ENCODE assay signal across 1 cellular context in the genomic region with DNA sequence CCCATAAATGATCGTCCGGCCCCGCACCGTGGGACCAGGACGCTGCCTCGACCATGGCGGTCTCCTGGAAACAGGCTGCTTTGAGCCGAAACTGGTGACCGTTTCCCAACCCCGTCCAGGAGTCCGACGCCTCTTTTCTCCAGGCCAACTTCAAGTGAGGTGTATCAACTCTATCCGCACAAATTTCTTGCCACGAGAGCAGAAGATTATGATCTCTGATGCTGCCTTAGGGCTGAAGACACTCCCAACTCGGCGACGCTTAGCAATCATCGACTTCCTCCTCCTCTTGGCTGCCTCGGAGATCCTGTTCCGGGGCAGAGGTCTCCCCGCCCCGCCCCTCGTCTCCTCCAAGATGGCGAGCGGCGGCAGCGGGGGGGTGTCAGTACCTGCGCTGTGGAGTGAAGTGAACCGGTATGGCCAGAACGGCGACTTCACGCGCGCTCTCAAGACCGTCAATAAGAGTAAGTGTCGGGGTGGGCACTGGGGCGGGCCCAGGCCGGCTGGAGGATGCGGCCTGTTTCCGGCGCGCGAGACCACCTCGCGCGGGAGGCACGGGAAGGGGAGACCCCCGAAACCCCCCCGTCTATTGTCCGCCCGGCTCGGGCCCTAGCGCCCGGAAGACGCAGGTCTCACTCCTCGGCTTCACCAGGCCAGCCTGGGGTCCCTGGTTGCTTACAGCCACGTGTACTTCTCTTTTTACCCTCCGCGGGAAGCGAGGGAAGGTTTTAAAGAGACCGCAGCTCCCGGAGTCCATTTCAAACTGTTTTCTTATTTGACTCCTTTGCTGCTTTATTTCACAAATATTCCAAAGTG.
TF ChIP-seq lines count a peak whose summit lies in the region.

A gene with protein sequence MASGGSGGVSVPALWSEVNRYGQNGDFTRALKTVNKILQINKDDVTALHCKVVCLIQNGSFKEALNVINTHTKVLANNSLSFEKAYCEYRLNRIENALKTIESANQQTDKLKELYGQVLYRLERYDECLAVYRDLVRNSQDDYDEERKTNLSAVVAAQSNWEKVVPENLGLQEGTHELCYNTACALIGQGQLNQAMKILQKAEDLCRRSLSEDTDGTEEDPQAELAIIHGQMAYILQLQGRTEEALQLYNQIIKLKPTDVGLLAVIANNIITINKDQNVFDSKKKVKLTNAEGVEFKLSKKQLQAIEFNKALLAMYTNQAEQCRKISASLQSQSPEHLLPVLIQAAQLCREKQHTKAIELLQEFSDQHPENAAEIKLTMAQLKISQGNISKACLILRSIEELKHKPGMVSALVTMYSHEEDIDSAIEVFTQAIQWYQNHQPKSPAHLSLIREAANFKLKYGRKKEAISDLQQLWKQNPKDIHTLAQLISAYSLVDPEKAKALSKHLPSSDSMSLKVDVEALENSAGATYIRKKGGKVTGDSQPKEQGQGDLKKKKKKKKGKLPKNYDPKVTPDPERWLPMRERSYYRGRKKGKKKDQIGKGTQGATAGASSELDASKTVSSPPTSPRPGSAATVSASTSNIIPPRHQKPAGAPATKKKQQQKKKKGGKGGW (plus strand): TSS at position 334 of the 813 bp plus-strand sequence. CDS start 19 bp downstream, at position 353.

TF ChIP-seq in HepG2, 621 proteins besides CTCF, POLR2A, EP300 and RAD21 (continued from another document):
- TF ChIP-seq, protein P1, sequence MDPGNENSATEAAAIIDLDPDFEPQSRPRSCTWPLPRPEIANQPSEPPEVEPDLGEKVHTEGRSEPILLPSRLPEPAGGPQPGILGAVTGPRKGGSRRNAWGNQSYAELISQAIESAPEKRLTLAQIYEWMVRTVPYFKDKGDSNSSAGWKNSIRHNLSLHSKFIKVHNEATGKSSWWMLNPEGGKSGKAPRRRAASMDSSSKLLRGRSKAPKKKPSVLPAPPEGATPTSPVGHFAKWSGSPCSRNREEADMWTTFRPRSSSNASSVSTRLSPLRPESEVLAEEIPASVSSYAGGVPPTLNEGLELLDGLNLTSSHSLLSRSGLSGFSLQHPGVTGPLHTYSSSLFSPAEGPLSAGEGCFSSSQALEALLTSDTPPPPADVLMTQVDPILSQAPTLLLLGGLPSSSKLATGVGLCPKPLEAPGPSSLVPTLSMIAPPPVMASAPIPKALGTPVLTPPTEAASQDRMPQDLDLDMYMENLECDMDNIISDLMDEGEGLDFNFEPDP (CRISPR knock-in tag; conservative IDR thresholded peaks at IDR 0.05), result no peak
- no peak for TF ChIP-seq TRAFD1 (CRISPR knock-in tag; IDR thresholded peaks at IDR 0.05; ENCODE audit: borderline replicate concordance)
- TF ChIP-seq STAT5B (CRISPR knock-in tag; IDR thresholded peaks at IDR 0.05), result no peak
- TF ChIP-seq, protein P2, sequence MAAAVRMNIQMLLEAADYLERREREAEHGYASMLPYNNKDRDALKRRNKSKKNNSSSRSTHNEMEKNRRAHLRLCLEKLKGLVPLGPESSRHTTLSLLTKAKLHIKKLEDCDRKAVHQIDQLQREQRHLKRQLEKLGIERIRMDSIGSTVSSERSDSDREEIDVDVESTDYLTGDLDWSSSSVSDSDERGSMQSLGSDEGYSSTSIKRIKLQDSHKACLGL (CRISPR knock-in tag; IDR thresholded peaks at IDR 0.05), result peak; percentile 73
- no peak for TF ChIP-seq SNAPC2 (CRISPR knock-in tag; IDR thresholded peaks at IDR 0.05)
- TF ChIP-seq NR0B2 (CRISPR knock-in tag; IDR thresholded peaks at IDR 0.05), result no peak; the same call in 1 of the 2 replicates
- TF ChIP-seq NCOA5 (CRISPR knock-in tag; IDR thresholded peaks at IDR 0.05), result no peak
- TF ChIP-seq POLR2G (IDR thresholded peaks at IDR 0.05; ENCODE audit: low read depth, low read length), result peak; percentile 94
- TF ChIP-seq, protein P3, sequence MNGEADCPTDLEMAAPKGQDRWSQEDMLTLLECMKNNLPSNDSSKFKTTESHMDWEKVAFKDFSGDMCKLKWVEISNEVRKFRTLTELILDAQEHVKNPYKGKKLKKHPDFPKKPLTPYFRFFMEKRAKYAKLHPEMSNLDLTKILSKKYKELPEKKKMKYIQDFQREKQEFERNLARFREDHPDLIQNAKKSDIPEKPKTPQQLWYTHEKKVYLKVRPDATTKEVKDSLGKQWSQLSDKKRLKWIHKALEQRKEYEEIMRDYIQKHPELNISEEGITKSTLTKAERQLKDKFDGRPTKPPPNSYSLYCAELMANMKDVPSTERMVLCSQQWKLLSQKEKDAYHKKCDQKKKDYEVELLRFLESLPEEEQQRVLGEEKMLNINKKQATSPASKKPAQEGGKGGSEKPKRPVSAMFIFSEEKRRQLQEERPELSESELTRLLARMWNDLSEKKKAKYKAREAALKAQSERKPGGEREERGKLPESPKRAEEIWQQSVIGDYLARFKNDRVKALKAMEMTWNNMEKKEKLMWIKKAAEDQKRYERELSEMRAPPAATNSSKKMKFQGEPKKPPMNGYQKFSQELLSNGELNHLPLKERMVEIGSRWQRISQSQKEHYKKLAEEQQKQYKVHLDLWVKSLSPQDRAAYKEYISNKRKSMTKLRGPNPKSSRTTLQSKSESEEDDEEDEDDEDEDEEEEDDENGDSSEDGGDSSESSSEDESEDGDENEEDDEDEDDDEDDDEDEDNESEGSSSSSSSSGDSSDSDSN (CRISPR knock-in tag; IDR thresholded peaks at IDR 0.05), result peak; percentile 80
- no peak for TF ChIP-seq MAFK (conservative IDR thresholded peaks at IDR 0.05 in 1 of 2, IDR thresholded peaks at IDR 0.05 in 1 of 2; ENCODE audit: low read length in 2 of 2)
- no peak for TF ChIP-seq PRMT3 (CRISPR knock-in tag; IDR thresholded peaks at IDR 0.05; ENCODE audit: borderline replicate concordance, low read depth)
- no peak for TF ChIP-seq ZBTB38 (CRISPR knock-in tag; IDR thresholded peaks at IDR 0.05)
- TF ChIP-seq, protein P4, sequence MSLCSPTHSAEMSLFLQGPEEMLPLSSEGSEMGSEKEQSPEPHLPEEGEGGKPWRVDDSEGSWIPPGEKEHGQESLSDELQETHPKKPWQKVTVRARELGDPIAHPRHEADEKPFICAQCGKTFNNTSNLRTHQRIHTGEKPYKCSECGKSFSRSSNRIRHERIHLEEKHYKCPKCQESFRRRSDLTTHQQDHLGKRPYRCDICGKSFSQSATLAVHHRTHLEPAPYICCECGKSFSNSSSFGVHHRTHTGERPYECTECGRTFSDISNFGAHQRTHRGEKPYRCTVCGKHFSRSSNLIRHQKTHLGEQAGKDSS (CRISPR knock-in tag; IDR thresholded peaks at IDR 0.05; ENCODE audit: borderline replicate concordance, low read depth), result 0 out of 2 replicates have a peak, but pooled peaks have one; percentile 31
- TF ChIP-seq HDAC2 (CRISPR knock-in tag; IDR thresholded peaks at IDR 0.05), result peak; percentile 46; the same call in 1 of the 2 replicates
- TF ChIP-seq PHF8 (CRISPR knock-in tag; IDR thresholded peaks at IDR 0.05), result peak; percentile 96
- no peak for TF ChIP-seq RFX3 (CRISPR knock-in tag; IDR thresholded peaks at IDR 0.05)
- TF ChIP-seq, protein P5, sequence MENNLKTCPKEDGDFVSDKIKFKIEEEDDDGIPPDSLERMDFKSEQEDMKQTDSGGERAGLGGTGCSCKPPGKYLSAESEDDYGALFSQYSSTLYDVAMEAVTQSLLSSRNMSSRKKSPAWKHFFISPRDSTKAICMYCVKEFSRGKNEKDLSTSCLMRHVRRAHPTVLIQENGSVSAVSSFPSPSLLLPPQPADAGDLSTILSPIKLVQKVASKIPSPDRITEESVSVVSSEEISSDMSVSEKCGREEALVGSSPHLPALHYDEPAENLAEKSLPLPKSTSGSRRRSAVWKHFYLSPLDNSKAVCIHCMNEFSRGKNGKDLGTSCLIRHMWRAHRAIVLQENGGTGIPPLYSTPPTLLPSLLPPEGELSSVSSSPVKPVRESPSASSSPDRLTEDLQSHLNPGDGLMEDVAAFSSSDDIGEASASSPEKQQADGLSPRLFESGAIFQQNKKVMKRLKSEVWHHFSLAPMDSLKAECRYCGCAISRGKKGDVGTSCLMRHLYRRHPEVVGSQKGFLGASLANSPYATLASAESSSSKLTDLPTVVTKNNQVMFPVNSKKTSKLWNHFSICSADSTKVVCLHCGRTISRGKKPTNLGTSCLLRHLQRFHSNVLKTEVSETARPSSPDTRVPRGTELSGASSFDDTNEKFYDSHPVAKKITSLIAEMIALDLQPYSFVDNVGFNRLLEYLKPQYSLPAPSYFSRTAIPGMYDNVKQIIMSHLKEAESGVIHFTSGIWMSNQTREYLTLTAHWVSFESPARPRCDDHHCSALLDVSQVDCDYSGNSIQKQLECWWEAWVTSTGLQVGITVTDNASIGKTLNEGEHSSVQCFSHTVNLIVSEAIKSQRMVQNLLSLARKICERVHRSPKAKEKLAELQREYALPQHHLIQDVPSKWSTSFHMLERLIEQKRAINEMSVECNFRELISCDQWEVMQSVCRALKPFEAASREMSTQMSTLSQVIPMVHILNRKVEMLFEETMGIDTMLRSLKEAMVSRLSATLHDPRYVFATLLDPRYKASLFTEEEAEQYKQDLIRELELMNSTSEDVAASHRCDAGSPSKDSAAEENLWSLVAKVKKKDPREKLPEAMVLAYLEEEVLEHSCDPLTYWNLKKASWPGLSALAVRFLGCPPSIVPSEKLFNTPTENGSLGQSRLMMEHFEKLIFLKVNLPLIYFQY (CRISPR knock-in tag; IDR thresholded peaks at IDR 0.05; ENCODE audit: borderline replicate concordance), result no peak
- TF ChIP-seq ZNF296 (CRISPR knock-in tag; conservative IDR thresholded peaks at IDR 0.05), result no peak
- no peak for TF ChIP-seq ZNF232 (CRISPR knock-in tag; IDR thresholded peaks at IDR 0.05; ENCODE audit: borderline replicate concordance)
